15 cellular contexts compared by ENCODE assay signal in the genomic region with DNA sequence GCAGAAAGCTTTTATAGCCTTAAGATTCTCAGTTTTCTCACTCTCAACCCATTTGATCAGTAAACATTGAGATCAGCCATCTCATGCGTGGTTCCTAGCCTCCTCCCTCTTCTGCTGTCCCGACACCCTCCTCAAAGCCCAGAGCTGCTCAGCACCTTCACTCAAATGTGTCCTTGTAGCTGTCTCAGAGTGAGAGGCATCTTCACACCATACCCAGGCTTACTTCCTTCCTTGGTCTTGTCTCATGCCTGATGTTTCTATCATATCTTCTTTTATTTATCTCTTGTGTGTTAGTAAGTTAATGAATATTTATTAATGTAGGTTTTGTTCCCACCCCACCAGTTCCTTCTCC.
DNase-seq lines count a peak whose midpoint lies in the region; ATAC-seq and TF ChIP-seq lines count a peak whose summit lies in the region.
"Had no signal": no experiment of that assay in that cellular context is flagged by ENCODE, and none has a peak within 500 bp of the region (broad histone marks: within the 10 kb centered on the region; RNA-seq: fewer than 3 reads in every experiment).

No MANE protein-coding gene starts in this region.

- H2AFZ ChIP-seq in OCI-LY3 (ENCODE audit: low read depth, low read length), result peak overlapping the region; percentile 62; the same call in 1 of the 2 replicates

- no peaks in the 10 kb centered on the region for H3K36me3 Mint-ChIP-seq in activated T-helper 17 cell treated with anti-CD3 and anti-CD28 coated beads, Interleukin-2, amount 50 U/mL, for 72 hours (ENCODE audit: low read depth)
- no peaks in the 10 kb centered on the region for H3K36me3 Mint-ChIP-seq in activated T-cell treated with anti-CD3 and anti-CD28 coated beads, Interleukin-2, amount 50 U/mL, for 4 hours (ENCODE audit: insufficient read depth)

- no peaks in the 10 kb centered on the region for H3K79me2 ChIP-seq in OCI-LY3 (ENCODE audit: low read length)

- peak overlapping the region; percentile 76 for H3K4me2 ChIP-seq in OCI-LY3 (ENCODE audit: low read length)
- H3K4me2 ChIP-seq: smooth muscle cell had no signal

- no peak overlapping the region for H3K27ac Mint-ChIP-seq in activated T-helper 17 cell treated with anti-CD3 and anti-CD28 coated beads, Interleukin-2, amount 50 U/mL, for 72 hours

- peak overlapping the region; percentile 39; the same call in 1 of the 2 replicates for H3K9ac ChIP-seq in OCI-LY3 (ENCODE audit: low read length)

- H3K9me3 ChIP-seq in OCI-LY3 (ENCODE audit: insufficient read depth, low read length), result no peaks in the 10 kb centered on the region
- H3K9me3 ChIP-seq: neutrophil, vagina had no signal

- H3K36me3 ChIP-seq in OCI-LY3 (replicated peaks; ENCODE audit: low read depth, low read length), result no peaks in the 10 kb centered on the region
- H3K36me3 ChIP-seq: neutrophil, vagina had no signal

- H3K4me3 ChIP-seq in GM12865 (ENCODE audit: low read depth, low read length), result no peak overlapping the region
- H3K4me3 ChIP-seq in OCI-LY3 (ENCODE audit: low read length), result peak overlapping the region; percentile 37; the same call in 1 of the 2 replicates
- H3K4me3 ChIP-seq: smooth muscle cell, vagina had no signal

- no peak for TF ChIP-seq CTCF in GM12865 (IDR thresholded peaks at IDR 0.05; ENCODE audit: insufficient read depth, low read depth, low read length, missing control alignments)
- no peak for TF ChIP-seq CTCF in OCI-LY3 (IDR thresholded peaks at IDR 0.05; ENCODE audit: low read depth, low read length)

- ATAC-seq in GM21360 (IDR thresholded peaks at IDR 0.05; ENCODE audit: unreplicated experiment), result peak; percentile 33
- peak; percentile 23 for ATAC-seq in HG02981 (IDR thresholded peaks at IDR 0.05; ENCODE audit: unreplicated experiment)
- ATAC-seq in activated T-helper 17 cell treated with anti-CD3 and anti-CD28 coated beads, Interleukin-2, amount 50 U/mL, for 72 hours (replicated peaks), result no peak
- ATAC-seq in activated T-cell treated with anti-CD3 and anti-CD28 coated beads, Interleukin-2, amount 50 U/mL, for 4 hours, result no peak

- no peaks in the 10 kb centered on the region for H3K27me3 ChIP-seq in OCI-LY3 (ENCODE audit: low read depth, low read length)
- H3K27me3 ChIP-seq: neutrophil, vagina had no signal

- no peaks in the 10 kb centered on the region for H4K20me1 ChIP-seq in OCI-LY3 (ENCODE audit: insufficient read depth, low read length)

- H3K27me3 Mint-ChIP-seq in activated T-helper 17 cell treated with anti-CD3 and anti-CD28 coated beads, Interleukin-2, amount 50 U/mL, for 72 hours, result peaks cover 12% of the 10 kb centered on the region
- H3K27me3 Mint-ChIP-seq in activated T-cell treated with anti-CD3 and anti-CD28 coated beads, Interleukin-2, amount 50 U/mL, for 4 hours (ENCODE audit: low read depth), result peaks cover 2% of the 10 kb centered on the region

- DNase-seq in GM12865 (ENCODE audit: low read depth) (peak; percentile 50), DMS53 treated with DMSO at 0.1 percent for 48 hours (lab: John Stamatoyannopoulos, UW; ENCODE audit: unreplicated experiment) (no peak)
- DNase-seq in activated effector memory CD4-positive, alpha-beta T cell treated with anti-CD3 and anti-CD28 coated beads, Interleukin-2, amount 50 U/mL, for 16 hours, result no peak
- no peak for DNase-seq in activated T-cell treated with anti-CD3 and anti-CD28 coated beads, Interleukin-2, amount 50 U/mL, for 4 hours
- DNase-seq: activated T-cell treated with anti-CD3 and anti-CD28 coated beads for 4 hours, DMS153, NCI-H1092, NCI-H526 treated with DMSO at 0.1 percent for 48 hours had no signal

- no peak overlapping the region for H3K4me3 Mint-ChIP-seq in activated T-helper 17 cell treated with anti-CD3 and anti-CD28 coated beads, Interleukin-2, amount 50 U/mL, for 72 hours
- no peak overlapping the region for H3K4me3 Mint-ChIP-seq in activated T-cell treated with anti-CD3 and anti-CD28 coated beads, Interleukin-2, amount 50 U/mL, for 4 hours

- peaks cover 39% of the 10 kb centered on the region for H3K4me1 ChIP-seq in OCI-LY3 (ENCODE audit: low read length)
- H3K4me1 ChIP-seq: vagina had no signal

- no peaks in the 10 kb centered on the region for H3K4me1 Mint-ChIP-seq in activated T-helper 17 cell treated with anti-CD3 and anti-CD28 coated beads, Interleukin-2, amount 50 U/mL, for 72 hours
- H3K4me1 Mint-ChIP-seq in activated T-cell treated with anti-CD3 and anti-CD28 coated beads, Interleukin-2, amount 50 U/mL, for 4 hours (ENCODE audit: low read depth), result no peaks in the 10 kb centered on the region

- H3K9me3 Mint-ChIP-seq in activated T-helper 17 cell treated with anti-CD3 and anti-CD28 coated beads, Interleukin-2, amount 50 U/mL, for 72 hours, result no peaks in the 10 kb centered on the region
- H3K9me3 Mint-ChIP-seq in activated T-cell treated with anti-CD3 and anti-CD28 coated beads, Interleukin-2, amount 50 U/mL, for 4 hours, result no peaks in the 10 kb centered on the region

- H3K27ac ChIP-seq in OCI-LY3 (ENCODE audit: low read length), result peak overlapping the region; percentile 77
- H3K27ac ChIP-seq: neutrophil, vagina had no signal

Comparison
In these comparisons a context has a peak if more than half of its experiments do, and no peak if none do; other contexts are left out.
1. ATAC-seq: peak in GM21360 (single experiment) and HG02981 (single experiment); none in activated T-helper 17 cell treated with anti-CD3 and anti-CD28 coated beads, Interleukin-2, amount 50 U/mL, for 72 hours (single experiment) and activated T-cell treated with anti-CD3 and anti-CD28 coated beads, Interleukin-2, amount 50 U/mL, for 4 hours (0 of 2).